ENCODE assay signal across 8 cellular contexts in genomic region chr20:31861346-31862156, GRCh38. TPM values are rescaled to one million over a fixed set of nuclear protein-coding genes. Genes with fewer than 3 reads are reported as not detected.
DNase-seq lines count a peak whose midpoint lies in the region; ATAC-seq and TF ChIP-seq lines count a peak whose summit lies in the region.

No MANE protein-coding gene starts in this region.

- H3F3A ChIP-seq in GM23338 (replicated peaks; ENCODE audit: low read depth) = peaks cover 24% of the 10 kb centered on the region

- no peaks in the 10 kb centered on the region for H3K9me3 ChIP-seq in BLaER1 treated with 17β-estradiol and CSF1 and Interleukin-3, amounts not matched to agents 10 nM and 100 nM (replicated peaks in 1 of 11)
- H3K9me3 ChIP-seq in lung (ENCODE audit: control insufficient read depth in 2 of 2, insufficient read depth in 1 of 2, low read length in 1 of 2) = no peaks in the 10 kb centered on the region

- peak overlapping the region in 9 of 11 experiments; percentile 38 to 68 (median 53); a peak in 14 of 22 replicates for H3K27ac ChIP-seq in BLaER1 treated with 17β-estradiol and CSF1 and Interleukin-3, amounts not matched to agents 10 nM and 100 nM
- 0 out of 2 replicates have a peak overlapping the region, but pooled peaks have one; percentile 28 for H3K27ac ChIP-seq in GM23338 (ENCODE audit: low read depth)
- no peak overlapping the region for H3K27ac ChIP-seq in coronary artery
- H3K27ac ChIP-seq in lung (ENCODE audit: low read depth in 1 of 2, low read length in 1 of 2) = no peak overlapping the region

- H4K20me1 ChIP-seq in BLaER1 treated with 17β-estradiol and CSF1 and Interleukin-3, amounts not matched to agents 10 nM and 100 nM = peaks cover 0 to 6% (median 0%) of the 10 kb centered on the region in 11 experiments; a peak in 3 of 22 replicates
- H4K20me1 ChIP-seq in GM23338 (replicated peaks; ENCODE audit: insufficient read depth) = no peaks in the 10 kb centered on the region; the same call in none of the 2 replicates

- H3K79me2 ChIP-seq in GM23338 (replicated peaks; ENCODE audit: insufficient read depth) = no peaks in the 10 kb centered on the region

- H3K4me3 ChIP-seq in BLaER1 treated with 17β-estradiol and CSF1 and Interleukin-3, amounts not matched to agents 10 nM and 100 nM = peak overlapping the region; percentile 55 to 76 (median 66)
- peak overlapping the region; percentile 98 for H3K4me3 ChIP-seq in GM23338
- peak overlapping the region; percentile 76 for H3K4me3 ChIP-seq in coronary artery
- H3K4me3 ChIP-seq in lung = no peak overlapping the region

- H3K27me3 ChIP-seq in BLaER1 treated with 17β-estradiol and CSF1 and Interleukin-3, amounts not matched to agents 10 nM and 100 nM = peaks cover 0 to 24% (median 0%) of the 10 kb centered on the region in 11 experiments; a peak in 5 of 22 replicates
- H3K27me3 ChIP-seq in GM23338 (ENCODE audit: insufficient read depth) (peaks cover 47% of the 10 kb centered on the region), lung (ENCODE audit: control insufficient read depth, insufficient read depth) (no peaks in the 10 kb centered on the region)

- H3K4me2 ChIP-seq in BLaER1 treated with 17β-estradiol and CSF1 and Interleukin-3, amounts not matched to agents 10 nM and 100 nM = peak overlapping the region; percentile 96 to 100 (median 99)
- peak overlapping the region; percentile 100 for H3K4me2 ChIP-seq in GM23338

- 6 to 10% methylated on average over 51 to 62 of the region's 62 CpGs for WGBS in lung, 2 donors

- ATAC-seq in GM23338 (peak; percentile 77), lung (ENCODE audit: insufficient read depth, low FRiP score) (peak; percentile 64)

- peak overlapping the region; percentile 84 for H3K4me3 Mint-ChIP-seq in GM23338

- peak overlapping the region; percentile 100 for H2AFZ ChIP-seq in GM23338

- peak overlapping the region; percentile 68 to 84 (median 73); a peak in 21 of 22 replicates for H3K9ac ChIP-seq in BLaER1 treated with 17β-estradiol and CSF1 and Interleukin-3, amounts not matched to agents 10 nM and 100 nM

- DNase-seq in GM23338 (ENCODE audit: low spot score) = peak; percentile 97
- peak; percentile 86 for DNase-seq in NCI-H2196 (lab: John Stamatoyannopoulos, UW; ENCODE audit: unreplicated experiment)
- DNase-seq in activated CD4-positive, alpha-beta T cell treated with anti-CD3 and anti-CD28 coated beads for 4 hours = peak; percentile 52 to 64
- peak; percentile 72 for DNase-seq in coronary artery (ENCODE audit: low spot score)
- peak; percentile 48 for DNase-seq in lung (ENCODE audit: low spot score)
- DNase-seq in stimulated activated CD8-positive, alpha-beta memory T cell treated with anti-CD3 and anti-CD28 coated beads, Interleukin-12 subunit alpha, Interleukin-12 subunit beta, amount 100 ng/mL, for 1 hour (ENCODE audit: low read depth) = peak; percentile 35
- no peak for DNase-seq in KG1 (lab: John Stamatoyannopoulos, UW)

- peaks cover 30% of the 10 kb centered on the region for H3K27me3 Mint-ChIP-seq in GM23338 (ENCODE audit: insufficient read depth, low read depth, poor library complexity)

- H3K4me1 ChIP-seq in BLaER1 treated with 17β-estradiol and CSF1 and Interleukin-3, amounts not matched to agents 10 nM and 100 nM = peaks cover 14 to 75% (median 59%) of the 10 kb centered on the region in 10 experiments
- H3K4me1 ChIP-seq in GM23338 (ENCODE audit: insufficient read depth) (peaks cover 25% of the 10 kb centered on the region; the same call in 1 of the 2 replicates), lung (ENCODE audit: control insufficient read depth in 2 of 2, insufficient read depth in 2 of 2, low read length in 2 of 2) (peaks cover 0 to 4% of the 10 kb centered on the region in 2 donors)

- H3K9me2 ChIP-seq in GM23338 (ENCODE audit: insufficient read depth) = no peaks in the 10 kb centered on the region

- H3K36me3 ChIP-seq in BLaER1 treated with 17β-estradiol and CSF1 and Interleukin-3, amounts not matched to agents 10 nM and 100 nM = no peaks in the 10 kb centered on the region
- H3K36me3 ChIP-seq in GM23338 (ENCODE audit: insufficient read depth) (no peaks in the 10 kb centered on the region), lung (ENCODE audit: control insufficient read depth in 2 of 2, insufficient read depth in 2 of 2, low read length in 2 of 2) (no peaks in the 10 kb centered on the region)

- H3K4me1 Mint-ChIP-seq in GM23338 = peaks cover 11% of the 10 kb centered on the region; the same call in 2 of the 3 replicates

- peaks cover 38% of the 10 kb centered on the region; the same call in 2 of the 3 replicates for H3K9me3 Mint-ChIP-seq in GM23338

- no peaks in the 10 kb centered on the region for H3K36me3 Mint-ChIP-seq in GM23338 (ENCODE audit: low read depth)

- TF ChIP-seq CTCF in GM23338 (conservative IDR thresholded peaks at IDR 0.05; ENCODE audit: low read depth in 2 of 2) (no peak), coronary artery (IDR thresholded peaks at IDR 0.05) (no peak), lung (IDR thresholded peaks at IDR 0.05; ENCODE audit: control extremely low read depth, extremely low read depth) (no peak)

- peak overlapping the region; percentile 68 for H3K27ac Mint-ChIP-seq in GM23338

TF ChIP-seq in GM23338, 12 proteins besides CTCF, POLR2A, EP300 and RAD21:
- TF ChIP-seq STAT1 (IDR thresholded peaks at IDR 0.05; ENCODE audit: unreplicated experiment) (no peak), REST (IDR thresholded peaks at IDR 0.05; ENCODE audit: unreplicated experiment) (no peak), POLR2AphosphoS5 (IDR thresholded peaks at IDR 0.05; ENCODE audit: low read depth) (peak; percentile 63)

RNA-seq across cellular contexts. Expression of gene DUSP15, which starts 8.8 kb away (rescaled TPM):
- total RNA-seq in GM23338 (2014; rRNA removed; shearing (Covaris generic)) = 2.8 and 5.9 TPM in 2 replicates
- polyA plus RNA-seq in GM23338 (2016; fragmentation: Nextera tagmentation; extraction: Ambion mirVana) = 0.61 and 0.99 TPM in 2 replicates
- 1 to 10 TPM; 4.1 to 4.7 TPM for total RNA-seq in lung
- 1 to 10 TPM; 1.6 to 1.7 TPM for polyA plus RNA-seq in lung

RNA-seq across cellular contexts. Expression of gene TTLL9, which starts 8.9 kb away (rescaled TPM):
- 0.39 TPM in 1 of 2 replicates, not detected in the other for total RNA-seq in GM23338 (2014; rRNA removed; shearing (Covaris generic))
- polyA plus RNA-seq in GM23338 (2016; fragmentation: Nextera tagmentation; extraction: Ambion mirVana) (not detected in 2 replicates), lung (1 to 10 TPM; 1.9 to 2.5 TPM)
- total RNA-seq in lung = 1 to 10 TPM; 7.1 to 8.9 TPM

RNA-seq across cellular contexts. Expression of gene FOXS1, which starts 16.1 kb away (rescaled TPM):
- total RNA-seq in GM23338 (2014; rRNA removed; shearing (Covaris generic)) = not detected in 2 replicates
- 0.26 TPM in 1 of 2 replicates, not detected in the other for polyA plus RNA-seq in GM23338 (2016; fragmentation: Nextera tagmentation; extraction: Ambion mirVana)
- 1 to 10 TPM; 2.3 to 2.7 TPM for total RNA-seq in lung
- polyA plus RNA-seq in lung = 1 to 10 TPM; 1.4 to 3.2 TPM

RNA-seq across cellular contexts. Expression of gene MYLK2, which starts 42.4 kb away (rescaled TPM):
- total RNA-seq in GM23338 (2014; rRNA removed; shearing (Covaris generic)) = 0.28 TPM in 1 of 2 replicates, not detected in the other
- polyA plus RNA-seq in GM23338 (2016; fragmentation: Nextera tagmentation; extraction: Ambion mirVana) = 0.21 and 0.23 TPM in 2 replicates
- total RNA-seq in lung = under 1 TPM in 1 of 2 donors, not detected in 1; 0.28 TPM
- polyA plus RNA-seq in lung = under 1 TPM; 0.06 to 0.26 TPM

Comparison
In these comparisons a context has a peak if more than half of its experiments do, and no peak if none do; other contexts are left out.
1. H3K27ac ChIP-seq: peak in BLaER1 treated with 17β-estradiol and CSF1 and Interleukin-3, amounts not matched to agents 10 nM and 100 nM (9 of 11) and GM23338 (single experiment); none in coronary artery (0 of 2) and lung (0 of 2).